In the genomic region with DNA sequence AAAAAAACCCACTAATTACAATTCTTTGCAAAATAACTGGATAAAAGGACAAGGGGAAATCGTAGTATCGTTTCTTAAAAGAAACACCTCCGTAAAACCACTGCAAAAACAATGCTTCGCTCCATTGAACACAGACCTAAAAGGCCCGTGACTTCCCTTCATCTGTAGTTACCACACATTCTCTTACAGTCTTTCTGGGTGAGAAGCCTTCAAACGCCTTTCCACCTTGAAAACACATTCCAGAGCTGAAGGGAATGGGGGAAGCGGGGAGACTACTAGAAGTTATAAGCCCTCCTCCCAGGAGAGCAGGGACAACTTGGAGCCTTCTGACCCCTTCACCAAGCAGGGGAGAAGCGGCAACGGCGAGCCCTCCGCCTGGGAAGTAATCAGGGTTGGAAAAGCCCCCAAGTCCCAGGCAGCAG, we compare ENCODE assay signal across 8 cellular contexts. TPM values are rescaled to one million over a fixed set of nuclear protein-coding genes. Genes with fewer than 3 reads are reported as not detected.
DNase-seq lines count a peak whose midpoint lies in the region; ATAC-seq, FAIRE-seq and TF ChIP-seq lines count a peak whose summit lies in the region.

No MANE protein-coding gene starts in this region.

- H3K9me3 Mint-ChIP-seq in activated CD4-positive, alpha-beta T cell treated with anti-CD3 and anti-CD28 coated beads, Interleukin-2, amount 10 ng/mL, durations not matched to agents 24 days and 14 days = peaks cover 4% of the 10 kb centered on the region
- H3K9me3 Mint-ChIP-seq in GM23338 = no peaks in the 10 kb centered on the region
- no peaks in the 10 kb centered on the region for H3K9me3 Mint-ChIP-seq in activated naive CD4-positive, alpha-beta T cell treated with anti-CD3 and anti-CD28 coated beads, Interleukin-2, amount 50 U/mL, for 72 hours

- peak; percentile 62 for ATAC-seq in GM23338
- peak; percentile 23 to 34 for ATAC-seq in activated naive CD4-positive, alpha-beta T cell treated with anti-CD3 and anti-CD28 coated beads, Interleukin-2, amount 50 U/mL, for 72 hours

- H2AFZ ChIP-seq in GM23338 = peak overlapping the region; percentile 60; the same call in 1 of the 2 replicates

- H3K4me1 ChIP-seq in GM23338 (ENCODE audit: insufficient read depth) (peaks cover 16% of the 10 kb centered on the region), left ventricle myocardium inferior (peaks cover 56% of the 10 kb centered on the region)

- intact Hi-C loops in activated CD4-positive, alpha-beta T cell treated with anti-CD3 and anti-CD28 coated beads, Interleukin-2, amount 10 ng/mL, durations not matched to agents 24 days and 14 days (cut with micrococcal nuclease) = loop anchor here (1.0 to 5.0 kb wide), 7 partner anchors 79 to 713 kb away; a partner anchor contains a TSS
- intact Hi-C loops in left ventricle myocardium inferior (cut with micrococcal nuclease) = loop anchor here (10.0 kb wide), 1 partner anchor 89 kb away; no protein-coding TSS in a partner anchor

- no peak for TF ChIP-seq CTCF in GM23338 (conservative IDR thresholded peaks at IDR 0.05; ENCODE audit: low read depth in 2 of 2)
- no peak for TF ChIP-seq CTCF in left ventricle myocardium inferior (IDR thresholded peaks at IDR 0.05; ENCODE audit: borderline replicate concordance)

- H3K36me3 ChIP-seq in GM23338 (ENCODE audit: insufficient read depth) (no peaks in the 10 kb centered on the region), left ventricle myocardium inferior (no peaks in the 10 kb centered on the region)

- no peaks in the 10 kb centered on the region for H3K27me3 Mint-ChIP-seq in activated CD4-positive, alpha-beta T cell treated with anti-CD3 and anti-CD28 coated beads, Interleukin-2, amount 10 ng/mL, durations not matched to agents 24 days and 14 days
- H3K27me3 Mint-ChIP-seq in GM23338 (ENCODE audit: insufficient read depth, low read depth, poor library complexity) = peaks cover 3% of the 10 kb centered on the region

- H3K4me2 ChIP-seq in GM23338 = peak overlapping the region; percentile 82

- peaks cover 25% of the 10 kb centered on the region for H3K4me1 Mint-ChIP-seq in activated CD4-positive, alpha-beta T cell treated with anti-CD3 and anti-CD28 coated beads, Interleukin-2, amount 10 ng/mL, durations not matched to agents 24 days and 14 days
- peaks cover 14% of the 10 kb centered on the region; the same call in 2 of the 3 replicates for H3K4me1 Mint-ChIP-seq in GM23338

- H3K4me3 ChIP-seq in GM23338 (peak overlapping the region; percentile 79), left ventricle myocardium inferior (peak overlapping the region; percentile 92)

- H3K4me3 Mint-ChIP-seq in activated CD4-positive, alpha-beta T cell treated with anti-CD3 and anti-CD28 coated beads, Interleukin-2, amount 10 ng/mL, durations not matched to agents 24 days and 14 days = peak overlapping the region; percentile 98
- H3K4me3 Mint-ChIP-seq in GM23338 = peak overlapping the region; percentile 88

- peaks cover 51% of the 10 kb centered on the region for H3K79me2 ChIP-seq in GM23338 (replicated peaks; ENCODE audit: insufficient read depth)

- H3K27me3 ChIP-seq in GM23338 (ENCODE audit: insufficient read depth) (no peaks in the 10 kb centered on the region), left ventricle myocardium inferior (ENCODE audit: low read depth) (no peaks in the 10 kb centered on the region)

- no peak for FAIRE-seq in HTR-8/SVneo (lab: Jason Lieb, UNC)

- H3K27ac ChIP-seq in GM23338 (ENCODE audit: low read depth) = peak overlapping the region; percentile 82
- H3K27ac ChIP-seq in left ventricle myocardium inferior (replicated peaks) = peak overlapping the region; percentile 93

- H3F3A ChIP-seq in GM23338 (replicated peaks; ENCODE audit: low read depth) = no peaks in the 10 kb centered on the region

- no peaks in the 10 kb centered on the region for H3K9me3 ChIP-seq in left ventricle myocardium inferior (replicated peaks)

- peaks cover 13% of the 10 kb centered on the region for H3K36me3 Mint-ChIP-seq in activated CD4-positive, alpha-beta T cell treated with anti-CD3 and anti-CD28 coated beads, Interleukin-2, amount 10 ng/mL, durations not matched to agents 24 days and 14 days (ENCODE audit: low read depth)
- H3K36me3 Mint-ChIP-seq in GM23338 (ENCODE audit: low read depth) = no peaks in the 10 kb centered on the region
- H3K36me3 Mint-ChIP-seq in activated naive CD4-positive, alpha-beta T cell treated with anti-CD3 and anti-CD28 coated beads, Interleukin-2, amount 50 U/mL, for 72 hours = peaks cover 16 to 18% of the 10 kb centered on the region in 2 donors

- H3K27ac Mint-ChIP-seq in activated CD4-positive, alpha-beta T cell treated with anti-CD3 and anti-CD28 coated beads, Interleukin-2, amount 10 ng/mL, durations not matched to agents 24 days and 14 days = peak overlapping the region; percentile 90
- H3K27ac Mint-ChIP-seq in GM23338 = peak overlapping the region; percentile 95
- peak overlapping the region; percentile 93 for H3K27ac Mint-ChIP-seq in activated naive CD4-positive, alpha-beta T cell treated with anti-CD3 and anti-CD28 coated beads, Interleukin-2, amount 50 U/mL, for 72 hours

- DNase-seq in activated CD4-positive, alpha-beta T cell treated with anti-CD3 and anti-CD28 coated beads, Interleukin-2, amount 10 ng/mL, durations not matched to agents 24 days and 14 days = peak; percentile 75
- no peak for DNase-seq in activated CD4-positive, alpha-beta T cell treated with anti-CD3 and anti-CD28 coated beads for 1 hour
- DNase-seq in GM23338 (ENCODE audit: low spot score) = peak; percentile 74
- peak; percentile 48 to 59 for DNase-seq in Kasumi-1 (lab: John Stamatoyannopoulos, UW)
- no peak for DNase-seq in activated naive CD4-positive, alpha-beta T cell treated with anti-CD3 and anti-CD28 coated beads, Interleukin-2, amount 50 U/mL, for 72 hours (ENCODE audit: low spot score in 2 of 2)
- DNase-seq in left ventricle myocardium inferior = no peak
- peak; percentile 71 for DNase-seq in pons (ENCODE audit: low spot score)
- no peak for DNase-seq in HTR-8/SVneo (ENCODE audit: insufficient read length, low spot score)

- H4K20me1 ChIP-seq in GM23338 (replicated peaks; ENCODE audit: insufficient read depth) = peaks cover 10% of the 10 kb centered on the region; the same call in 1 of the 2 replicates

- no peaks in the 10 kb centered on the region for H3K9me2 ChIP-seq in GM23338 (ENCODE audit: insufficient read depth)

TF ChIP-seq in GM23338, 12 proteins besides CTCF, POLR2A, EP300 and RAD21 (continues in another document):
- TF ChIP-seq JUNB (IDR thresholded peaks at IDR 0.05; ENCODE audit: unreplicated experiment) (no peak), EZH2 (IDR thresholded peaks at IDR 0.05; ENCODE audit: low read depth, unreplicated experiment) (no peak), EZH2phosphoT487 (IDR thresholded peaks at IDR 0.05; ENCODE audit: unreplicated experiment) (no peak), STAT1 (IDR thresholded peaks at IDR 0.05; ENCODE audit: unreplicated experiment) (no peak), POLR2AphosphoS5 (IDR thresholded peaks at IDR 0.05; ENCODE audit: low read depth) (no peak)
- TF ChIP-seq, protein P1, sequence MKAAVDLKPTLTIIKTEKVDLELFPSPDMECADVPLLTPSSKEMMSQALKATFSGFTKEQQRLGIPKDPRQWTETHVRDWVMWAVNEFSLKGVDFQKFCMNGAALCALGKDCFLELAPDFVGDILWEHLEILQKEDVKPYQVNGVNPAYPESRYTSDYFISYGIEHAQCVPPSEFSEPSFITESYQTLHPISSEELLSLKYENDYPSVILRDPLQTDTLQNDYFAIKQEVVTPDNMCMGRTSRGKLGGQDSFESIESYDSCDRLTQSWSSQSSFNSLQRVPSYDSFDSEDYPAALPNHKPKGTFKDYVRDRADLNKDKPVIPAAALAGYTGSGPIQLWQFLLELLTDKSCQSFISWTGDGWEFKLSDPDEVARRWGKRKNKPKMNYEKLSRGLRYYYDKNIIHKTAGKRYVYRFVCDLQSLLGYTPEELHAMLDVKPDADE (IDR thresholded peaks at IDR 0.05) = no peak

RNA-seq across cellular contexts. Expression of a gene that starts 0.5 kb away (rescaled TPM):
- 38.1 and 40.0 TPM in 2 replicates for total RNA-seq in activated CD4-positive, alpha-beta T cell treated with anti-CD3 and anti-CD28 coated beads, Interleukin-2, amount 10 ng/mL, durations not matched to agents 24 days and 14 days
- total RNA-seq in GM23338 (2014; rRNA removed; shearing (Covaris generic)) = 18.6 and 18.9 TPM in 2 replicates
- polyA plus RNA-seq in GM23338 (2016; fragmentation: Nextera tagmentation; extraction: Ambion mirVana) = 20.2 and 28.3 TPM in 2 replicates
- total RNA-seq in activated naive CD4-positive, alpha-beta T cell treated with anti-CD3 and anti-CD28 coated beads, Interleukin-2, amount 50 U/mL, for 72 hours = 10 to 100 TPM; 28.6 to 29.4 TPM
- 39.3 TPM for total RNA-seq in left ventricle myocardium inferior

Comparison
In these comparisons a context has a peak if more than half of its experiments do, and no peak if none do; other contexts are left out.
1. DNase-seq: peak in activated CD4-positive, alpha-beta T cell treated with anti-CD3 and anti-CD28 coated beads, Interleukin-2, amount 10 ng/mL, durations not matched to agents 24 days and 14 days (single experiment), GM23338 (single experiment), Kasumi-1 (2 of 2) and pons (single experiment); none in activated CD4-positive, alpha-beta T cell treated with anti-CD3 and anti-CD28 coated beads for 1 hour (single experiment), activated naive CD4-positive, alpha-beta T cell treated with anti-CD3 and anti-CD28 coated beads, Interleukin-2, amount 50 U/mL, for 72 hours (0 of 2), left ventricle myocardium inferior (single experiment) and HTR-8/SVneo (single experiment).
2. Peak in every context shown above with its lines, with median percentiles within 50 percentile points of each other: H3K27ac Mint-ChIP-seq.